8 cellular contexts compared by ENCODE assay signal in genomic region chr15:82999905-83000671, GRCh38. TPM values are rescaled to one million over a fixed set of nuclear protein-coding genes. Genes with fewer than 3 reads are reported as not detected.
DNase-seq lines count a peak whose midpoint lies in the region; ATAC-seq, FAIRE-seq and TF ChIP-seq lines count a peak whose summit lies in the region.

No MANE protein-coding gene starts in this region.

- TF ChIP-seq CTCF in AG10803 (conservative IDR thresholded peaks at IDR 0.05; ENCODE audit: low read length) (peak; percentile 70), foreskin keratinocyte (conservative IDR thresholded peaks at IDR 0.05) (peak; percentile 85), pancreas (IDR thresholded peaks at IDR 0.05) (peak in 3 of 4 donors; percentile 18 to 41 (median 30))

- TF ChIP-seq POLR2A in GM12891 (IDR thresholded peaks at IDR 0.05; ENCODE audit: low read depth, low read length), result no peak

- ATAC-seq in HG02981 (IDR thresholded peaks at IDR 0.05; ENCODE audit: unreplicated experiment), result peak; percentile 77
- peak; percentile 72 for ATAC-seq in foreskin keratinocyte
- ATAC-seq in pancreas, result peak; percentile 83 to 98 (median 94)
- no peak for ATAC-seq in HG03025 (IDR thresholded peaks at IDR 0.05; ENCODE audit: low FRiP score, unreplicated experiment)

- H3K4me1 ChIP-seq in foreskin keratinocyte, result no peaks in the 10 kb centered on the region
- peaks cover 0 to 4% (median 0%) of the 10 kb centered on the region in 3 donors for H3K4me1 ChIP-seq in pancreas

- FAIRE-seq in GM12891 (lab: Jason Lieb, UNC) (peak; percentile 88), pancreas (lab: Jason Lieb, UNC) (no peak)

- no peaks in the 10 kb centered on the region for H3K9me3 Mint-ChIP-seq in activated T-helper 1 cell treated with anti-CD3 and anti-CD28 coated beads, Interleukin-12 subunit alpha, Interleukin-12 subunit beta, Interleukin-2, Interleukin-4 antibody, amounts not matched to agents 30 ng/mL and 10 ng/mL and 1 ng/mL, durations not matched to agents 14 hours and 24 hours and 36 hours

- H3K27me3 Mint-ChIP-seq in activated T-helper 1 cell treated with anti-CD3 and anti-CD28 coated beads, Interleukin-12 subunit alpha, Interleukin-12 subunit beta, Interleukin-2, Interleukin-4 antibody, amounts not matched to agents 30 ng/mL and 10 ng/mL and 1 ng/mL, durations not matched to agents 14 hours and 24 hours and 36 hours (ENCODE audit: insufficient read depth), result no peaks in the 10 kb centered on the region

- H3K4me1 Mint-ChIP-seq in activated T-helper 1 cell treated with anti-CD3 and anti-CD28 coated beads, Interleukin-12 subunit alpha, Interleukin-12 subunit beta, Interleukin-2, Interleukin-4 antibody, amounts not matched to agents 30 ng/mL and 10 ng/mL and 1 ng/mL, durations not matched to agents 14 hours and 24 hours and 36 hours (ENCODE audit: low read depth), result peaks cover 9% of the 10 kb centered on the region

- peak overlapping the region; percentile 58 for H3K4me3 ChIP-seq in AG10803 (ENCODE audit: low read length)
- H3K4me3 ChIP-seq in pancreas, result peak overlapping the region in 2 of 4 donors; percentile 18 to 31

- H3K9me3 ChIP-seq in pancreas, result no peaks in the 10 kb centered on the region

- peaks cover 0 to 6% (median 0%) of the 10 kb centered on the region in 3 donors for H3K36me3 ChIP-seq in pancreas

- H3K27ac Mint-ChIP-seq in activated T-helper 1 cell treated with anti-CD3 and anti-CD28 coated beads, Interleukin-12 subunit alpha, Interleukin-12 subunit beta, Interleukin-2, Interleukin-4 antibody, amounts not matched to agents 30 ng/mL and 10 ng/mL and 1 ng/mL, durations not matched to agents 14 hours and 24 hours and 36 hours, result peak overlapping the region; percentile 9

- peaks cover 3% of the 10 kb centered on the region for H3K36me3 Mint-ChIP-seq in activated T-helper 1 cell treated with anti-CD3 and anti-CD28 coated beads, Interleukin-12 subunit alpha, Interleukin-12 subunit beta, Interleukin-2, Interleukin-4 antibody, amounts not matched to agents 30 ng/mL and 10 ng/mL and 1 ng/mL, durations not matched to agents 14 hours and 24 hours and 36 hours (ENCODE audit: low read depth)

- intact Hi-C loops in activated T-helper 1 cell treated with anti-CD3 and anti-CD28 coated beads, Interleukin-12 subunit alpha, Interleukin-12 subunit beta, Interleukin-2, Interleukin-4 antibody, amounts not matched to agents 30 ng/mL and 10 ng/mL and 1 ng/mL, durations not matched to agents 14 hours and 24 hours and 36 hours (cut with micrococcal nuclease), result loop anchor here (1.0 to 2.0 kb wide), 6 partner anchors 13 to 460 kb away; partner anchors contain the start of genes RAMAC and RPS17
- intact Hi-C loops in pancreas (cut with DNase I), result loop anchor here in 1 of 3 donors (5.0 kb wide), 1 partner anchor 148 kb away; no protein-coding TSS in a partner anchor

- WGBS in pancreas, 2 donors, result 3% methylated on average over 6 of the region's 6 CpGs

- H3K27ac ChIP-seq in foreskin keratinocyte (no peak overlapping the region), pancreas (peak overlapping the region; percentile 6 to 63 (median 37))

- DNase-seq in AG10803 (ENCODE audit: low read depth) (peak; percentile 70), GM12891 (ENCODE audit: insufficient read length, low spot score) (peak; percentile 37), NCI-H69 (lab: John Stamatoyannopoulos, UW) (peak; percentile 74), foreskin keratinocyte (peak in 1 of 2 donors; percentile 53), pancreas (peak in 1 of 6 donors; percentile 41)
- peak; percentile 28 for DNase-seq in activated T-helper 1 cell treated with anti-CD3 and anti-CD28 coated beads, Interleukin-12 subunit alpha, Interleukin-12 subunit beta, Interleukin-2, Interleukin-4 antibody, amounts not matched to agents 30 ng/mL and 10 ng/mL and 1 ng/mL, durations not matched to agents 14 hours and 24 hours and 36 hours (ENCODE audit: low spot score)

- H3K27me3 ChIP-seq in foreskin keratinocyte (no peaks in the 10 kb centered on the region), pancreas (no peaks in the 10 kb centered on the region)

- peak overlapping the region; percentile 60 for H3K4me3 Mint-ChIP-seq in activated T-helper 1 cell treated with anti-CD3 and anti-CD28 coated beads, Interleukin-12 subunit alpha, Interleukin-12 subunit beta, Interleukin-2, Interleukin-4 antibody, amounts not matched to agents 30 ng/mL and 10 ng/mL and 1 ng/mL, durations not matched to agents 14 hours and 24 hours and 36 hours

TF ChIP-seq in GM12891, 5 proteins besides CTCF, POLR2A, EP300 and RAD21:
- TF ChIP-seq SPI1 (IDR thresholded peaks at IDR 0.05; ENCODE audit: low read depth, low read length) (no peak), POU2F2 (IDR thresholded peaks at IDR 0.05; ENCODE audit: low read depth, low read length) (no peak), TAF1 (IDR thresholded peaks at IDR 0.05; ENCODE audit: low read depth, low read length) (no peak)
TF ChIP-seq in GM12891: peak in this region for 0.

RNA-seq across cellular contexts. Expression of gene C15orf40, which starts 11.4 kb away (rescaled TPM):
- polyA plus RNA-seq in GM12891 (2012; ENCODE audit: low read depth, missing spikeins), result 28.7 TPM
- total RNA-seq in activated T-helper 1 cell treated with anti-CD3 and anti-CD28 coated beads, Interleukin-12 subunit alpha, Interleukin-12 subunit beta, Interleukin-2, Interleukin-4 antibody, amounts not matched to agents 30 ng/mL and 10 ng/mL and 1 ng/mL, durations not matched to agents 14 hours and 24 hours and 36 hours, result 24.2 and 29.0 TPM in 2 replicates
- 18.6 and 19.8 TPM in 2 replicates for total RNA-seq in foreskin keratinocyte
- 27.9 and 33.4 TPM in 2 replicates for polyA plus RNA-seq in foreskin keratinocyte
- total RNA-seq in pancreas, result 10 to 100 TPM in 3 of 6 donors, 1 to 10 TPM in 3; 6.4 to 12.0 (median 10.2) TPM
- polyA plus RNA-seq in pancreas, result 10 to 100 TPM in 1 of 2 donors, 1 to 10 TPM in 1; 8.7 to 19.0 TPM

RNA-seq across cellular contexts. Expression of gene RAMAC, which starts 14.1 kb away (rescaled TPM):
- polyA plus RNA-seq in GM12891 (2012; ENCODE audit: low read depth, missing spikeins), result 30.3 TPM
- total RNA-seq in activated T-helper 1 cell treated with anti-CD3 and anti-CD28 coated beads, Interleukin-12 subunit alpha, Interleukin-12 subunit beta, Interleukin-2, Interleukin-4 antibody, amounts not matched to agents 30 ng/mL and 10 ng/mL and 1 ng/mL, durations not matched to agents 14 hours and 24 hours and 36 hours, result 26.1 and 27.3 TPM in 2 replicates
- total RNA-seq in foreskin keratinocyte, result 29.6 and 31.6 TPM in 2 replicates
- 25.9 and 26.7 TPM in 2 replicates for polyA plus RNA-seq in foreskin keratinocyte
- 10 to 100 TPM in 2 of 6 donors, 1 to 10 TPM in 4; 7.0 to 12.7 (median 9.0) TPM for total RNA-seq in pancreas
- 10 to 100 TPM in 1 of 2 donors, 1 to 10 TPM in 1; 9.9 to 15.5 TPM for polyA plus RNA-seq in pancreas

RNA-seq across cellular contexts. Expression of gene HOMER2, which starts 47.6 kb away (rescaled TPM):
- polyA plus RNA-seq in GM12891 (2012; ENCODE audit: low read depth, missing spikeins), result 5.2 TPM
- 19.3 and 21.3 TPM in 2 replicates for total RNA-seq in activated T-helper 1 cell treated with anti-CD3 and anti-CD28 coated beads, Interleukin-12 subunit alpha, Interleukin-12 subunit beta, Interleukin-2, Interleukin-4 antibody, amounts not matched to agents 30 ng/mL and 10 ng/mL and 1 ng/mL, durations not matched to agents 14 hours and 24 hours and 36 hours
- 12.8 and 14.8 TPM in 2 replicates for total RNA-seq in foreskin keratinocyte
- 7.2 and 9.1 TPM in 2 replicates for polyA plus RNA-seq in foreskin keratinocyte
- total RNA-seq in pancreas, result 100 to 1,000 TPM in 5 of 6 donors, 10 to 100 TPM in 1; 82.1 to 180 (median 147) TPM
- polyA plus RNA-seq in pancreas, result 10 to 100 TPM; 76.8 to 92.2 TPM

Comparison
In these comparisons a context has a peak if more than half of its experiments do, and no peak if none do; other contexts are left out.
1. CTCF ChIP-seq: peak in every context shown above with its lines; median percentile 85 in foreskin keratinocyte; 70 in AG10803; 30 in pancreas.